In genomic region chr16:56462064-56462796, GRCh38 we compare ENCODE assay signal across 19 cellular contexts.
"Had no signal": no experiment of that assay in that cellular context is flagged by ENCODE, and none has a peak within 500 bp of the region (broad histone marks: within the 10 kb centered on the region; RNA-seq: fewer than 3 reads in every experiment).

No MANE protein-coding gene starts in this region.

- DNase-seq: activated gamma-delta T cell; activated naive CD4-positive, alpha-beta T cell treated with anti-CD3 and anti-CD28 coated beads, Interleukin-2, amount 50 U/mL, for 16 hours; activated T-cell treated with anti-CD3 and anti-CD28 coated beads, Interleukin-2, amount 50 U/mL, for 48 hours; aorta; effector CD4-positive, alpha-beta T cell; foreskin fibroblast; left lung; naive thymus-derived CD8-positive, alpha-beta T cell; spleen; stimulated activated CD4-positive, alpha-beta T cell treated with anti-CD3 and anti-CD28 coated beads, Interleukin-4, amount 100 ng/mL, for 24 hours; substantia nigra; thyroid gland; upper lobe of right lung had no signal

- H3K4me1 ChIP-seq: left lung, prostate gland, spleen, thyroid gland had no signal

- H3K9me3 Mint-ChIP-seq: brain; dendritic cell treated with granulocyte-macrophage colony-stimulating factor and Interleukin-4, amounts not matched to agents 40 ng/mL and 50 ng/mL, for 4 days; naive thymus-derived CD8-positive, alpha-beta T cell; stimulated activated naive CD8-positive, alpha-beta T cell treated with anti-CD3 and anti-CD28 coated beads, Interleukin-15, Interleukin-2, amounts not matched to agents 100 ng/mL and 50 ng/mL, for 24 hours; WTC11 had no signal

- ATAC-seq: left lung; naive thymus-derived CD8-positive, alpha-beta T cell; upper lobe of right lung; WTC11 had no signal

- H3K4me3 ChIP-seq: left lung, lung, prostate gland, spleen, thyroid gland, upper lobe of right lung had no signal

- H3K4me1 Mint-ChIP-seq: WTC11 had no signal

- H3K27ac ChIP-seq: left lung, prostate gland, spleen, thyroid gland, upper lobe of right lung had no signal

- H3K27me3 Mint-ChIP-seq: brain; dendritic cell treated with granulocyte-macrophage colony-stimulating factor and Interleukin-4, amounts not matched to agents 40 ng/mL and 50 ng/mL, for 4 days; naive thymus-derived CD8-positive, alpha-beta T cell; stimulated activated naive CD8-positive, alpha-beta T cell treated with anti-CD3 and anti-CD28 coated beads, Interleukin-15, Interleukin-2, amounts not matched to agents 100 ng/mL and 50 ng/mL, for 24 hours had no signal

- H3K27ac Mint-ChIP-seq: dendritic cell treated with granulocyte-macrophage colony-stimulating factor and Interleukin-4, amounts not matched to agents 40 ng/mL and 50 ng/mL, for 4 days; WTC11 had no signal

- H3K9me3 ChIP-seq: left lung, prostate gland, spleen, thyroid gland, upper lobe of right lung had no signal

- H3K4me3 Mint-ChIP-seq: brain; dendritic cell treated with granulocyte-macrophage colony-stimulating factor and Interleukin-4, amounts not matched to agents 40 ng/mL and 50 ng/mL, for 4 days; stimulated activated naive CD8-positive, alpha-beta T cell treated with anti-CD3 and anti-CD28 coated beads, Interleukin-15, Interleukin-2, amounts not matched to agents 100 ng/mL and 50 ng/mL, for 24 hours; WTC11 had no signal

- H3K27me3 ChIP-seq: left lung, spleen, thyroid gland, upper lobe of right lung had no signal
